ENCODE assay signal across 12 cellular contexts in the genomic region with DNA sequence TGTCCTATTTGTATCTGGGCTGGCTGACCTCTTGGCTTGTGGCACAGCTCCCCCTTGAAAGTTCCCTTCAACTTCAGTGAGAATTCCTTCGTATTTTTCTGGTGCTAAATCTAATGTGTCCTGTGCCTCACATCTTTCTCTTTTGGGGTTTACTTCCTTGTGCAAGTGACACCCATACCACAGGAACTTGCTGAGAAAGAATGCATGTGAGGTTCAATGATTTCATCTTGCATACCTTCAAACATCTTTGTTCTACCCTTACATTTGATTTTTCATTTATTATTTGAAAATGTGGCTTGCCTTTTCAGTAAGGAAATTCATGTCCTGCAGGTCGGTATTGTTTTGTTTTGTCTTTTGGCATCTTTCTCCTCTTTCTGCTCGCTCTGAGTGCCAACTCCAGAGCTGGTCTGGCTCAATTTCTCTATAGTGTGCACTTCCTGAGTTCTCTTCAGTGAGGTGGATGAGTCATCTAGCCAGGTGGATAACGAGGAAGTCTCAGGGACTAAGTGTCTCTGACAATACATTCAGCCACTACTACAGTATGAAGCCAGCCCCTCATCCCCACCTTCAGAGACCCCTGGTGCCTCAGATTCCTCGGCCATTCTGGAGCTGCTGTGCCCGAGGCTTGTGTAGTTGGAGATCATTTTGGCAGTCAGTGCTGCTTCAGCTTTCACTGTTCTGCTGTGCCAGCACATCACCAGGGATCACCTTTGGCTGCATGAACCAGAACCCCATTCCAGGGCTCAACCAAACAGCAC. TPM values are rescaled to one million over a fixed set of nuclear protein-coding genes. Genes with fewer than 3 reads are reported as not detected.
DNase-seq lines count a peak whose midpoint lies in the region; ATAC-seq and TF ChIP-seq lines count a peak whose summit lies in the region.
"Had no signal": no experiment of that assay in that cellular context is flagged by ENCODE, and none has a peak within 500 bp of the region (broad histone marks: within the 10 kb centered on the region; RNA-seq: fewer than 3 reads in every experiment).

No MANE protein-coding gene starts in this region.

- peaks cover 0 to 7% of the 10 kb centered on the region in 2 experiments; a peak in 3 of 5 replicates for H3K9me3 Mint-ChIP-seq in H9
- peaks cover 8% of the 10 kb centered on the region for H3K9me3 Mint-ChIP-seq in activated T-cell treated with anti-CD3 and anti-CD28 coated beads, Interleukin-2, amount 50 U/mL, for 24 hours

- H3K4me2 ChIP-seq in H9 (ENCODE audit: insufficient read depth, insufficient read length, low read length): no peak overlapping the region

- no peak overlapping the region for H3K23ac ChIP-seq in H9 (ENCODE audit: insufficient read length, low read depth, low read length)

- TF ChIP-seq EP300 in stomach (IDR thresholded peaks at IDR 0.05): no peak

- H3K27ac Mint-ChIP-seq in H9: no peak overlapping the region
- H3K27ac Mint-ChIP-seq in activated T-cell treated with anti-CD3 and anti-CD28 coated beads, Interleukin-2, amount 50 U/mL, for 24 hours: no peak overlapping the region

- no TSS peak for BruUV-seq in Panc1 (replicated peaks; lab: Mats Ljungman, UMichigan)

- POLR2A ChIA-PET in Panc1 (lab: Charles Lee): no interaction called here

- CTCF ChIA-PET in Panc1 (lab: Charles Lee): no interaction called here

- H3T11ph ChIP-seq in H9 (ENCODE audit: low read length): no peak overlapping the region

- in situ Hi-C loops in Panc1 (cut with HindIII; ENCODE audit: low pct_unique_long_range_greater_than_20kb, low sequenced_read_pairs): no loop called here

- TF ChIP-seq POLR2A in esophagus squamous epithelium (IDR thresholded peaks at IDR 0.05): no peak
- TF ChIP-seq POLR2A in stomach (IDR thresholded peaks at IDR 0.05): no peak

- no peak overlapping the region for H2BK20ac ChIP-seq in H9 (ENCODE audit: low read depth, low read length, poor library complexity, severe bottlenecking)

- H3K4me3 ChIP-seq in Panc1 (ENCODE audit: low read depth in 2 of 2, low read length in 2 of 2) (no peak overlapping the region), esophagus squamous epithelium (no peak overlapping the region), stomach (no peak overlapping the region)

- peaks cover 3% of the 10 kb centered on the region; the same call in 1 of the 2 replicates for H3K4me1 ChIP-seq in H9 (ENCODE audit: insufficient read depth, low read length)
- peaks cover 10% of the 10 kb centered on the region for H3K4me1 ChIP-seq in Panc1 (ENCODE audit: control insufficient read depth, insufficient read depth, low read length)
- peaks cover 21 to 87% (median 21%) of the 10 kb centered on the region in 3 donors for H3K4me1 ChIP-seq in esophagus squamous epithelium
- peaks cover 14 to 48% (median 26%) of the 10 kb centered on the region in 4 donors for H3K4me1 ChIP-seq in stomach

- no peaks in the 10 kb centered on the region for H4K20me1 ChIP-seq in H9 (ENCODE audit: control insufficient read depth, insufficient read depth, insufficient read length)

- H3K27me3 ChIP-seq in H9 (ENCODE audit: insufficient read depth, low read length) (peaks cover 2% of the 10 kb centered on the region; the same call in 1 of the 2 replicates), Panc1 (ENCODE audit: control insufficient read depth, insufficient read depth, low read length) (no peaks in the 10 kb centered on the region), esophagus squamous epithelium (peaks cover 0 to 17% (median 0%) of the 10 kb centered on the region in 4 donors), stomach (peaks cover 0 to 31% (median 5%) of the 10 kb centered on the region in 3 donors)

- H3K36me3 ChIP-seq in Panc1 (ENCODE audit: control insufficient read depth, insufficient read depth, low read length) (no peaks in the 10 kb centered on the region), esophagus squamous epithelium (no peaks in the 10 kb centered on the region), stomach (no peaks in the 10 kb centered on the region)

- intact Hi-C loops in Panc1 (cut with micrococcal nuclease; ENCODE audit: unreplicated experiment): no loop called here
- intact Hi-C loops in esophagus squamous epithelium (cut with DNase I): no loop called here
- intact Hi-C loops in stomach (cut with DNase I; ENCODE audit: low total_unique reads): no loop called here

- no peak for DNase-seq in H9
- no peak for DNase-seq in Panc1 (ENCODE audit: low read depth, low spot score)
- no peak for DNase-seq in esophagus squamous epithelium (lab: John Stamatoyannopoulos, UW)
- no peak for DNase-seq in stomach
- DNase-seq in activated T-cell treated with anti-CD3 and anti-CD28 coated beads, Interleukin-2, amount 50 U/mL, for 24 hours: no peak
- DNase-seq: aorta; DMS 273 treated with DMSO at 0.1 percent for 48 hours; NCI-H1092 treated with DMSO at 0.1 percent for 48 hours; stimulated activated CD4-positive, alpha-beta T cell treated with anti-CD3 and anti-CD28 coated beads, Interleukin-12 subunit alpha, Interleukin-12 subunit beta, amount 100 ng/mL, for 4 hours had no signal

- H3K4ac ChIP-seq in H9 (ENCODE audit: low read depth, low read length): no peak overlapping the region

- H3K27me3 Mint-ChIP-seq in H9 (ENCODE audit: low read depth): peaks cover 5% of the 10 kb centered on the region
- H3K27me3 Mint-ChIP-seq in activated T-cell treated with anti-CD3 and anti-CD28 coated beads, Interleukin-2, amount 50 U/mL, for 24 hours: peaks cover 53% of the 10 kb centered on the region

- H3K79me2 ChIP-seq in H9 (ENCODE audit: insufficient read depth, low read length): no peaks in the 10 kb centered on the region

- H2AK5ac ChIP-seq in H9 (ENCODE audit: insufficient read length, low read length): no peak overlapping the region

- no peak overlapping the region for H3K4me3 Mint-ChIP-seq in H9
- no peak overlapping the region for H3K4me3 Mint-ChIP-seq in activated T-cell treated with anti-CD3 and anti-CD28 coated beads, Interleukin-2, amount 50 U/mL, for 24 hours

- no peak overlapping the region for H3K9ac ChIP-seq in H9 (ENCODE audit: extremely low read depth, insufficient read length, low read length)

- H3K79me1 ChIP-seq in H9 (ENCODE audit: insufficient read depth, low read depth, low read length, poor library complexity, severe bottlenecking): no peaks in the 10 kb centered on the region

- H2BK120ac ChIP-seq in H9 (ENCODE audit: low read depth, low read length, poor library complexity, severe bottlenecking): no peak overlapping the region

- peaks cover 2% of the 10 kb centered on the region for H3K23me2 ChIP-seq in H9 (ENCODE audit: insufficient read length, low read depth, low read length, poor library complexity, severe bottlenecking)

- H2AFZ ChIP-seq in H9 (ENCODE audit: low read length): no peak overlapping the region

- H3K56ac ChIP-seq in H9 (ENCODE audit: insufficient read length, low read depth, low read length): no peak overlapping the region

- H3K36me3 Mint-ChIP-seq in H9 (ENCODE audit: insufficient read depth in 1 of 3, low read depth in 3 of 3): peaks cover 0 to 4% (median 0%) of the 10 kb centered on the region in 3 experiments; a peak in 3 of 7 replicates
- H3K36me3 Mint-ChIP-seq in activated T-cell treated with anti-CD3 and anti-CD28 coated beads, Interleukin-2, amount 50 U/mL, for 24 hours (ENCODE audit: low read depth): no peaks in the 10 kb centered on the region

- H3K27ac ChIP-seq in H9 (ENCODE audit: insufficient read length, low read depth, low read length): no peak overlapping the region
- peak overlapping the region; percentile 54; the same call in 1 of the 2 replicates for H3K27ac ChIP-seq in Panc1 (ENCODE audit: low read length)
- peak overlapping the region; percentile 71 to 89 (median 80) for H3K27ac ChIP-seq in esophagus squamous epithelium
- H3K27ac ChIP-seq in stomach: peak overlapping the region; percentile 51 to 79 (median 73)

- H2BK15ac ChIP-seq in H9 (ENCODE audit: low read depth, low read length): no peak overlapping the region

- H3K9me3 ChIP-seq in H9 (ENCODE audit: control insufficient read depth, low read depth, low read length) (no peaks in the 10 kb centered on the region), Panc1 (ENCODE audit: control insufficient read depth, insufficient read depth, low read depth, low read length) (no peaks in the 10 kb centered on the region), esophagus squamous epithelium (no peaks in the 10 kb centered on the region), stomach (no peaks in the 10 kb centered on the region)

- no CpG with 5 or more reads among the region's 6 CpGs for WGBS in H9 (ENCODE audit: extremely low coverage, insufficient read length, low lambda C conversion rate)
- 38 to 57% methylated on average over 6 of the region's 6 CpGs for WGBS in esophagus squamous epithelium, 2 donors
- WGBS in stomach, 5 donors: 29 to 44% (median 32%) methylated on average over 6 of the region's 6 CpGs

- no peak overlapping the region for H4K91ac ChIP-seq in H9 (ENCODE audit: insufficient read length, low read depth, low read length)

- H3K14ac ChIP-seq in H9 (ENCODE audit: insufficient read depth, low read length): 0 out of 2 replicates have a peak overlapping the region, but pooled peaks have one; percentile 12

- H2BK12ac ChIP-seq in H9 (ENCODE audit: insufficient read length, low read depth, low read length): no peak overlapping the region

- TF ChIP-seq CTCF in H9 (conservative IDR thresholded peaks at IDR 0.05) (no peak), Panc1 (IDR thresholded peaks at IDR 0.05) (no peak), esophagus squamous epithelium (IDR thresholded peaks at IDR 0.05) (no peak), stomach (IDR thresholded peaks at IDR 0.05) (no peak)

- H4K8ac ChIP-seq in H9 (replicated peaks; ENCODE audit: insufficient read length, low read depth, low read length): no peak overlapping the region

- ATAC-seq in Panc1: peak; percentile 47
- ATAC-seq in GM18909 (IDR thresholded peaks at IDR 0.05; ENCODE audit: poor library complexity, unreplicated experiment): no peak
- no peak for ATAC-seq in HG02852 (IDR thresholded peaks at IDR 0.05; ENCODE audit: unreplicated experiment)

- no peak overlapping the region for H4K5ac ChIP-seq in H9 (ENCODE audit: insufficient read length, low read depth, low read length)

- no peak overlapping the region for H3K18ac ChIP-seq in H9 (ENCODE audit: insufficient read length, low read depth, low read length)

- no peak overlapping the region for H2BK5ac ChIP-seq in H9 (ENCODE audit: insufficient read length, low read length)

- peaks cover 26 to 32% of the 10 kb centered on the region in 2 experiments for H3K4me1 Mint-ChIP-seq in H9
- H3K4me1 Mint-ChIP-seq in activated T-cell treated with anti-CD3 and anti-CD28 coated beads, Interleukin-2, amount 50 U/mL, for 24 hours (ENCODE audit: low read depth): peaks cover 11% of the 10 kb centered on the region

RNA-seq across cellular contexts. Expression of a gene that starts 59.4 kb away (rescaled TPM):
- 2.9 and 3.6 TPM in 2 replicates for total RNA-seq in H9 (2021)
- total RNA-seq in Panc1 (2021; ENCODE audit: unreplicated experiment): 67.4 TPM
- polyA plus RNA-seq in Panc1 (2012; ENCODE audit: insufficient read length): 76.4 TPM
- total RNA-seq in esophagus squamous epithelium: 10 to 100 TPM; 41.1 to 93.5 (median 68.8) TPM
- total RNA-seq in stomach: 10 to 100 TPM in 4 of 5 donors, 1 to 10 TPM in 1; 9.0 to 36.2 (median 13.2) TPM
- 10 to 100 TPM in 2 of 3 donors, 1 to 10 TPM in 1; 8.7 to 37.6 (median 29.2) TPM for polyA plus RNA-seq in stomach
- total RNA-seq: endothelial cell of umbilical vein had no signal
- polyA plus RNA-seq: endothelial cell of umbilical vein had no signal
